ENCODE assay signal across 25 cellular contexts in the genomic region with DNA sequence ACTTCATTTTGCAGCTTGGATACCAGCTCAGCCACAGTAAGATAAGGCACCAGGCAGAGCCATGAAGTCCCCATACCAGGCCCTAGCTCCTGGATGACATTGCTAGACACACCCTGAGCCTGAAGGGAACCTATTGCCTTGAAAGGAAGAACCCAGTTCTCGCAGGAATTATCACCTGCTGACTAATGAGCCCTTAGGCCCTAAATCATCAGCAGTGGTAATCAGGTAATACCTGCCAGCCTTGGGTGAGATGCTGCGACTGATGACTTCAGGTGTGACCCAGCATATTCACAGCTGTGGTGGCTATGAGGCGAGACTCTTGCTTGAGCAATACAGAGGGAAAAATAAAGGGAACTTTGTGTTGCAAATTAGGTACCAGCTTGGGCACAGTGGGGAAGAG. TPM values are rescaled to one million over a fixed set of nuclear protein-coding genes. Genes with fewer than 3 reads are reported as not detected.
DNase-seq lines count a peak whose midpoint lies in the region; ATAC-seq, FAIRE-seq and TF ChIP-seq lines count a peak whose summit lies in the region.
"Had no signal": no experiment of that assay in that cellular context is flagged by ENCODE, and none has a peak within 500 bp of the region (broad histone marks: within the 10 kb centered on the region; RNA-seq: fewer than 3 reads in every experiment).

No MANE protein-coding gene starts in this region.

- H3K4me1 ChIP-seq in Panc1 (ENCODE audit: control insufficient read depth, insufficient read depth, low read length) (no peaks in the 10 kb centered on the region), esophagus muscularis mucosa (no peaks in the 10 kb centered on the region), trophoblast cell (ENCODE audit: control insufficient read depth in 1 of 2, insufficient read depth in 2 of 2, low read length in 2 of 2) (no peaks in the 10 kb centered on the region)
- H3K4me1 ChIP-seq: Caco-2, SJCRH30 had no signal

- H3K27ac ChIP-seq in Panc1 (ENCODE audit: low read length) (no peak overlapping the region), esophagus muscularis mucosa (replicated peaks in 1 of 4) (no peak overlapping the region), trophoblast cell (ENCODE audit: low read depth, low read length) (no peak overlapping the region)
- H3K27ac ChIP-seq: C4-2B, SJCRH30 had no signal

- H3K18ac ChIP-seq in trophoblast cell (ENCODE audit: low read length) = no peak overlapping the region

- DNase-seq in Panc1 (ENCODE audit: low read depth, low spot score) = no peak
- peak; percentile 90 for DNase-seq in bronchial epithelial cell (ENCODE audit: low read depth)
- peak; percentile 57 for DNase-seq in esophagus muscularis mucosa (ENCODE audit: extremely low spot score)
- DNase-seq in trophoblast cell = peak; percentile 88 to 90
- DNase-seq in H4 (ENCODE audit: low spot score) = no peak
- no peak for DNase-seq in HCEC 1CT
- DNase-seq: Caco-2; CD8-positive, alpha-beta T cell; GDM1; GOT3; IMR-90; KG1; NCI-H1048; NCI-H1417; NCI-H1694; NCI-H2029 treated with DMSO at 0.1 percent for 48 hours; NCI-H446 treated with DMSO at 0.1 percent for 48 hours; NCI-H526; SJCRH30 had no signal

- POLR2A ChIA-PET in Panc1 (lab: Charles Lee) = no interaction called here

- intact Hi-C loops in Panc1 (cut with micrococcal nuclease; ENCODE audit: unreplicated experiment) = no loop called here
- intact Hi-C loops in esophagus muscularis mucosa (cut with DNase I) = no loop called here

- TF ChIP-seq POLR2A in esophagus muscularis mucosa (IDR thresholded peaks at IDR 0.05; ENCODE audit: low read depth) = no peak

- peak; percentile 21; the same call in 1 of the 2 replicates for ATAC-seq in Panc1
- ATAC-seq in HG03460 (IDR thresholded peaks at IDR 0.05; ENCODE audit: unreplicated experiment) = no peak
- ATAC-seq: CD8-positive, alpha-beta T cell; GM12878; Right ventricle myocardium inferior; SK-N-SH treated with all-trans-retinoic acid at 6 μM for 48 hours had no signal

- no peak overlapping the region for H3K4me2 ChIP-seq in trophoblast cell (ENCODE audit: low read length)

- no peak overlapping the region for H4K91ac ChIP-seq in trophoblast cell (ENCODE audit: low read depth, low read length)

- CTCF ChIA-PET in Panc1 (lab: Charles Lee) = no interaction called here

- FAIRE-seq in bronchial epithelial cell (lab: Jason Lieb, UNC) = no peak
- FAIRE-seq: GM12878, RCC 7860 had no signal

- H3K36me3 ChIP-seq in Panc1 (ENCODE audit: control insufficient read depth, insufficient read depth, low read length) (no peaks in the 10 kb centered on the region), bronchial epithelial cell (ENCODE audit: control insufficient read depth, insufficient read depth, low read length) (no peaks in the 10 kb centered on the region), esophagus muscularis mucosa (no peaks in the 10 kb centered on the region), trophoblast cell (ENCODE audit: control insufficient read depth in 1 of 2, insufficient read depth in 2 of 2, low read length in 2 of 2) (no peaks in the 10 kb centered on the region)
- H3K36me3 ChIP-seq: SJCRH30 had no signal

- H3K14ac ChIP-seq in trophoblast cell (ENCODE audit: low read length) = no peak overlapping the region

- no peak for TF ChIP-seq EP300 in esophagus muscularis mucosa (IDR thresholded peaks at IDR 0.05)

- H2AK5ac ChIP-seq in trophoblast cell (ENCODE audit: low read length) = no peak overlapping the region

- no peak overlapping the region for H2AFZ ChIP-seq in trophoblast cell (ENCODE audit: insufficient read depth, low read length, poor library complexity)

- H2BK5ac ChIP-seq in trophoblast cell (ENCODE audit: low read depth, low read length, poor library complexity) = no peak overlapping the region

- no peaks in the 10 kb centered on the region for H3K79me1 ChIP-seq in trophoblast cell (ENCODE audit: low read length)

- no peak overlapping the region for H4K12ac ChIP-seq in trophoblast cell (ENCODE audit: low read depth, low read length)

- no peak overlapping the region for H3K4ac ChIP-seq in trophoblast cell (ENCODE audit: low read depth, low read length)

- H3K27me3 ChIP-seq in Panc1 (ENCODE audit: control insufficient read depth, insufficient read depth, low read length) = no peaks in the 10 kb centered on the region
- H3K27me3 ChIP-seq in bronchial epithelial cell (ENCODE audit: control insufficient read depth, insufficient read depth, low read length) = no peaks in the 10 kb centered on the region
- H3K27me3 ChIP-seq in esophagus muscularis mucosa = no peaks in the 10 kb centered on the region
- no peaks in the 10 kb centered on the region for H3K27me3 ChIP-seq in trophoblast cell (ENCODE audit: insufficient read depth, low read length)

- H2BK120ac ChIP-seq in trophoblast cell (ENCODE audit: insufficient read depth, low read length, poor library complexity) = no peak overlapping the region

- 98% methylated on average over 3 of the region's 3 CpGs for WGBS in esophagus muscularis mucosa
- WGBS in trophoblast cell (ENCODE audit: extremely low coverage, insufficient coverage, insufficient read length) = no CpG with 5 or more reads among the region's 3 CpGs

- in situ Hi-C loops in Panc1 (cut with HindIII; ENCODE audit: low pct_unique_long_range_greater_than_20kb, low sequenced_read_pairs) = no loop called here

- H3K4me3 ChIP-seq in Panc1 (ENCODE audit: low read depth in 2 of 2, low read length in 2 of 2) = no peak overlapping the region
- no peak overlapping the region for H3K4me3 ChIP-seq in bronchial epithelial cell (ENCODE audit: low read depth, low read length)
- H3K4me3 ChIP-seq in esophagus muscularis mucosa = no peak overlapping the region
- no peak overlapping the region for H3K4me3 ChIP-seq in trophoblast cell (ENCODE audit: low read depth, low read length)
- H3K4me3 ChIP-seq: GM12878, SJCRH30 had no signal

- H2BK12ac ChIP-seq in trophoblast cell (ENCODE audit: low read length) = no peak overlapping the region

- no peak overlapping the region for H3K23ac ChIP-seq in trophoblast cell (ENCODE audit: low read length)

- H3K79me2 ChIP-seq in trophoblast cell (ENCODE audit: control insufficient read depth, insufficient read depth, low read length, poor library complexity) = no peaks in the 10 kb centered on the region

- TF ChIP-seq CTCF in Panc1 (IDR thresholded peaks at IDR 0.05) (no peak), bronchial epithelial cell (IDR thresholded peaks at IDR 0.05; ENCODE audit: insufficient read depth, low read length, severe bottlenecking) (no peak), esophagus muscularis mucosa (IDR thresholded peaks at IDR 0.05) (no peak)

- H3K9ac ChIP-seq in trophoblast cell (ENCODE audit: low read length) = no peak overlapping the region

- BruUV-seq in Panc1 (replicated peaks; lab: Mats Ljungman, UMichigan) = no TSS peak

- no peak overlapping the region for H4K8ac ChIP-seq in trophoblast cell (ENCODE audit: low read depth, low read length)

- H3K9me3 ChIP-seq in Panc1 (ENCODE audit: control insufficient read depth, insufficient read depth, low read depth, low read length) (peaks cover 4% of the 10 kb centered on the region; the same call in 1 of the 2 replicates), esophagus muscularis mucosa (peaks cover 0 to 14% (median 9%) of the 10 kb centered on the region in 4 donors), trophoblast cell (ENCODE audit: insufficient read depth, low read depth, low read length) (peaks cover 3% of the 10 kb centered on the region)

RNA-seq across cellular contexts. Expression of a gene that starts 24.9 kb away (rescaled TPM):
- total RNA-seq in Panc1 (2021; ENCODE audit: unreplicated experiment) (46.6 TPM), bronchial epithelial cell (84.1 and 96.1 TPM in 2 replicates), esophagus muscularis mucosa (100 to 1,000 TPM in 3 of 4 donors, 10 to 100 TPM in 1; 94.3 to 177 (median 108) TPM)
- polyA plus RNA-seq in Panc1 (2012; ENCODE audit: insufficient read length) = 11.5 TPM
- 81.4 and 91.6 TPM in 2 replicates for polyA plus RNA-seq in trophoblast cell (2013)
- total RNA-seq in H4 (2014; rRNA removed; shearing (Covaris generic)) = 21.1 and 43.6 TPM in 2 replicates

RNA-seq across cellular contexts. Expression of a gene that starts 27.8 kb away (rescaled TPM):
- total RNA-seq in Panc1 (2021; ENCODE audit: unreplicated experiment) (247 TPM), bronchial epithelial cell (546 and 792 TPM in 2 replicates), esophagus muscularis mucosa (100 to 1,000 TPM; 262 to 444 (median 376) TPM)
- polyA plus RNA-seq in Panc1 (2012; ENCODE audit: insufficient read length) = 142 TPM
- 153 and 170 TPM in 2 replicates for polyA plus RNA-seq in trophoblast cell (2013)
- total RNA-seq in H4 (2014; rRNA removed; shearing (Covaris generic)) = 327 and 428 TPM in 2 replicates

RNA-seq across cellular contexts. Expression of a gene that starts 49.4 kb away (rescaled TPM):
- total RNA-seq in Panc1 (2021; ENCODE audit: unreplicated experiment) (12.2 TPM), bronchial epithelial cell (34.5 and 50.3 TPM in 2 replicates), esophagus muscularis mucosa (10 to 100 TPM in 3 of 4 donors, 1 to 10 TPM in 1; 6.9 to 16.3 (median 13.4) TPM)
- 7.7 TPM for polyA plus RNA-seq in Panc1 (2012; ENCODE audit: insufficient read length)
- 34.5 and 35.8 TPM in 2 replicates for polyA plus RNA-seq in trophoblast cell (2013)
- total RNA-seq in H4 (2014; rRNA removed; shearing (Covaris generic)) = 61.4 and 83.7 TPM in 2 replicates

RNA-seq across cellular contexts. Expression of a gene that starts 49.7 kb away (rescaled TPM):
- total RNA-seq in Panc1 (2021; ENCODE audit: unreplicated experiment) (37.4 TPM), bronchial epithelial cell (21.5 and 24.2 TPM in 2 replicates), esophagus muscularis mucosa (10 to 100 TPM; 11.8 to 21.1 (median 15.5) TPM)
- polyA plus RNA-seq in Panc1 (2012; ENCODE audit: insufficient read length) = 28.4 TPM
- 32.7 and 34.8 TPM in 2 replicates for polyA plus RNA-seq in trophoblast cell (2013)
- total RNA-seq in H4 (2014; rRNA removed; shearing (Covaris generic)) = 56.5 and 57.4 TPM in 2 replicates

Comparison
In these comparisons a context has a peak if more than half of its experiments do, and no peak if none do; other contexts are left out.
1. DNase-seq: peak in bronchial epithelial cell (single experiment), esophagus muscularis mucosa (single experiment) and trophoblast cell (2 of 2); none in Panc1 (single experiment), H4 (single experiment) and HCEC 1CT (single experiment).